In genomic region chr16:4938683-4939030, GRCh38 we compare ENCODE assay signal across 22 cellular contexts. TPM values are rescaled to one million over a fixed set of nuclear protein-coding genes. Genes with fewer than 3 reads are reported as not detected.
A peak's percentile ranks its signal among the peaks of the same experiment; 100 is the strongest.
DNase-seq lines count a peak whose midpoint lies in the region; ATAC-seq and TF ChIP-seq lines count a peak whose summit lies in the region.
"Had no signal": no experiment of that assay in that cellular context is flagged by ENCODE, and none has a peak within 500 bp of the region (broad histone marks: within the 10 kb centered on the region; RNA-seq: fewer than 3 reads in every experiment).

No MANE protein-coding gene starts in this region.

- peaks cover 32% of the 10 kb centered on the region for H3K79me2 ChIP-seq in mammary epithelial cell (ENCODE audit: insufficient read depth, low read length)

- no peak overlapping the region for H3K4me3 ChIP-seq in breast epithelium
- no peak overlapping the region for H3K4me3 ChIP-seq in mammary epithelial cell (replicated peaks in 1 of 3; ENCODE audit: insufficient read depth in 1 of 3, low read depth in 2 of 3, low read length in 3 of 3)
- no peak overlapping the region for H3K4me3 ChIP-seq in body of pancreas
- no peak overlapping the region for H3K4me3 ChIP-seq in fibroblast of the aortic adventitia (ENCODE audit: low read depth, low read length)
- no peak overlapping the region for H3K4me3 ChIP-seq in brain microvascular endothelial cell (ENCODE audit: low read depth, low read length)
- H3K4me3 ChIP-seq: BLaER1, SJCRH30 had no signal

- no peak overlapping the region for H3K4me3 Mint-ChIP-seq in type B pancreatic cell
- H3K4me3 Mint-ChIP-seq: CD8-positive, alpha-beta T cell had no signal

- peaks cover 21 to 26% of the 10 kb centered on the region in 2 donors for H3K4me1 ChIP-seq in breast epithelium
- peaks cover 41% of the 10 kb centered on the region for H3K4me1 ChIP-seq in mammary epithelial cell (ENCODE audit: insufficient read depth, low read length)
- H3K4me1 ChIP-seq in body of pancreas, result peaks cover 55% of the 10 kb centered on the region
- H3K4me1 ChIP-seq: BLaER1 had no signal

- H3K27me3 ChIP-seq in breast epithelium (no peaks in the 10 kb centered on the region), mammary epithelial cell (ENCODE audit: insufficient read depth, low read length) (no peaks in the 10 kb centered on the region), body of pancreas (no peaks in the 10 kb centered on the region), brain microvascular endothelial cell (replicated peaks) (peaks cover 31% of the 10 kb centered on the region)

- H3K27me3 Mint-ChIP-seq in type B pancreatic cell, result peaks cover 37% of the 10 kb centered on the region

- H3K27ac ChIP-seq in breast epithelium (peak overlapping the region; percentile 93 to 95), mammary epithelial cell (ENCODE audit: insufficient read depth, low read depth, low read length) (no peak overlapping the region), body of pancreas (peak overlapping the region in 3 of 4 donors; percentile 76 to 89 (median 86)), brain microvascular endothelial cell (no peak overlapping the region)
- H3K27ac ChIP-seq: 22Rv1, BLaER1, SJCRH30 had no signal

- H3K9ac ChIP-seq in mammary epithelial cell (ENCODE audit: insufficient read depth, low read length), result no peak overlapping the region
- H3K9ac ChIP-seq: BLaER1 had no signal

- H3K36me3 Mint-ChIP-seq in type B pancreatic cell, result no peaks in the 10 kb centered on the region
- H3K36me3 Mint-ChIP-seq: CD8-positive, alpha-beta T cell had no signal

- no peaks in the 10 kb centered on the region for H3K9me3 ChIP-seq in breast epithelium
- no peaks in the 10 kb centered on the region for H3K9me3 ChIP-seq in mammary epithelial cell (replicated peaks; ENCODE audit: insufficient read depth, low read length)
- no peaks in the 10 kb centered on the region for H3K9me3 ChIP-seq in body of pancreas
- H3K9me3 ChIP-seq: BLaER1, SJCRH30 had no signal

- intact Hi-C loops in breast epithelium (cut with DNase I; ENCODE audit: low total_unique reads) (no loop called here), mammary epithelial cell (cut with micrococcal nuclease) (no loop called here), body of pancreas (cut with DNase I) (loop anchor here (10.0 kb wide), 1 partner anchor 84 kb away; no protein-coding TSS in a partner anchor)

- H3K4me2 ChIP-seq in mammary epithelial cell (ENCODE audit: insufficient read depth, low read depth, low read length), result no peak overlapping the region
- H3K4me2 ChIP-seq: BLaER1 had no signal

- in situ Hi-C loops in mammary epithelial cell (cut with MboI; ENCODE audit: low sequenced_read_pairs in 2 of 2) (no loop called here), brain microvascular endothelial cell (cut with HindIII; ENCODE audit: low pct_ligation_motif_present, low sequenced_read_pairs) (no loop called here)

- no peak for ATAC-seq in body of pancreas
- no peak for ATAC-seq in HG02870 (IDR thresholded peaks at IDR 0.05; ENCODE audit: unreplicated experiment)
- ATAC-seq: CD8-positive, alpha-beta T cell had no signal

- TF ChIP-seq CTCF in breast epithelium (IDR thresholded peaks at IDR 0.05) (no peak), mammary epithelial cell (conservative IDR thresholded peaks at IDR 0.05 in 1 of 2, IDR thresholded peaks at IDR 0.05 in 1 of 2; ENCODE audit: extremely low read depth in 1 of 2, insufficient read depth in 1 of 2, low read depth in 1 of 2, low read length in 2 of 2) (no peak), body of pancreas (IDR thresholded peaks at IDR 0.05) (no peak), fibroblast of the aortic adventitia (IDR thresholded peaks at IDR 0.05; ENCODE audit: insufficient read depth, low read length) (no peak), type B pancreatic cell (conservative IDR thresholded peaks at IDR 0.05) (no peak), brain microvascular endothelial cell (IDR thresholded peaks at IDR 0.05; ENCODE audit: low read depth, low read length, missing control alignments) (no peak)

- TF ChIP-seq POLR2A in breast epithelium (IDR thresholded peaks at IDR 0.05) (no peak), body of pancreas (IDR thresholded peaks at IDR 0.05) (no peak)

- dilution Hi-C loops in mammary epithelial cell (cut with HindIII; ENCODE audit: low sequenced_read_pairs), result no loop called here

- 87% methylated on average over 5 of the region's 5 CpGs for WGBS in mammary epithelial cell (ENCODE audit: low coverage, missing lambda C conversion rate)
- WGBS in body of pancreas, 2 donors, result 74 to 84% methylated on average over 5 of the region's 5 CpGs

- DNase-seq in breast epithelium (ENCODE audit: low spot score in 2 of 2) (no peak), mammary epithelial cell (no peak), body of pancreas (no peak), fibroblast of the aortic adventitia (ENCODE audit: low read depth) (peak; percentile 50), type B pancreatic cell (ENCODE audit: extremely low spot score, unreplicated experiment) (no peak), brain microvascular endothelial cell (no peak), NCI-H1694 treated with DMSO at 0.1 percent for 48 hours (lab: John Stamatoyannopoulos, UW) (no peak)
- DNase-seq: CD8-positive, alpha-beta T cell; GDM1; GOT3; Kasumi-1; MM.1S; NCI-H1105; NCI-H1694; NCI-H2107; NCI-H345; NCI-H526; SJCRH30 had no signal

- no TSS peak for BruUV-seq in mammary epithelial cell (replicated peaks; lab: Mats Ljungman, UMichigan)

- H2AFZ ChIP-seq in mammary epithelial cell (ENCODE audit: low read depth, low read length), result no peak overlapping the region

- no peaks in the 10 kb centered on the region for H3K36me3 ChIP-seq in breast epithelium
- no peaks in the 10 kb centered on the region for H3K36me3 ChIP-seq in mammary epithelial cell (ENCODE audit: insufficient read depth, low read length)
- H3K36me3 ChIP-seq in body of pancreas (replicated peaks in 1 of 2; ENCODE audit: insufficient read depth in 1 of 2, low read depth in 2 of 2), result no peaks in the 10 kb centered on the region
- H3K36me3 ChIP-seq in brain microvascular endothelial cell (replicated peaks), result no peaks in the 10 kb centered on the region
- H3K36me3 ChIP-seq: BLaER1, SJCRH30 had no signal

- CTCF ChIA-PET in mammary epithelial cell (lab: Charles Lee; ENCODE audit: low non-redundant PET), result interaction anchor here (0.6 kb wide), 1 partner anchor 12 kb away, joined by 3 read pairs; no protein-coding TSS in a partner anchor

- H4K20me1 ChIP-seq in mammary epithelial cell (ENCODE audit: insufficient read depth, low read length), result no peaks in the 10 kb centered on the region

- peak overlapping the region; percentile 60 for H3K27ac Mint-ChIP-seq in type B pancreatic cell
- H3K27ac Mint-ChIP-seq: CD8-positive, alpha-beta T cell had no signal

- H3K4me1 Mint-ChIP-seq in type B pancreatic cell (ENCODE audit: unreplicated experiment), result peaks cover 14% of the 10 kb centered on the region

- no peaks in the 10 kb centered on the region for H3K9me3 Mint-ChIP-seq in type B pancreatic cell
- H3K9me3 Mint-ChIP-seq: CD8-positive, alpha-beta T cell had no signal

RNA-seq across cellular contexts. Expression of gene PPL, which starts 1.7 kb away (rescaled TPM):
- total RNA-seq in breast epithelium, result 100 to 1,000 TPM in 1 of 3 donors, 10 to 100 TPM in 2; 53.1 to 169 (median 97.5) TPM
- 10 to 100 TPM; 58.1 to 73.2 TPM for total RNA-seq in mammary epithelial cell
- 43.0 TPM for polyA plus RNA-seq in mammary epithelial cell
- polyA minus RNA-seq in mammary epithelial cell, result 138 TPM
- 10 to 100 TPM; 20.2 to 26.0 TPM for total RNA-seq in body of pancreas
- total RNA-seq in fibroblast of the aortic adventitia (ENCODE audit: low replicate concordance), result 53.9 and 57.9 TPM in 2 replicates
- 142 and 428 TPM in 2 replicates for total RNA-seq in type B pancreatic cell (ENCODE audit: low replicate concordance)
- total RNA-seq: CD8-positive, alpha-beta T cell; OCI-LY7 had no signal

RNA-seq across cellular contexts. Expression of gene SEC14L5, which starts 19.5 kb away (rescaled TPM):
- total RNA-seq in breast epithelium (1 to 10 TPM in 1 of 3 donors, under 1 TPM in 2; 0.33 to 1.3 (median 0.59) TPM), mammary epithelial cell (under 1 TPM in 1 of 2 donors, not detected in 1; under 0.01 TPM), body of pancreas (under 1 TPM in 1 of 2 donors, not detected in 1; 0.26 TPM), fibroblast of the aortic adventitia (ENCODE audit: low replicate concordance) (1.2 and 3.0 TPM in 2 replicates), type B pancreatic cell (ENCODE audit: low replicate concordance) (0.71 and 0.92 TPM in 2 replicates)
- 0.03 TPM for polyA plus RNA-seq in mammary epithelial cell
- not detected for polyA minus RNA-seq in mammary epithelial cell
- total RNA-seq: CD8-positive, alpha-beta T cell; OCI-LY7; SJCRH30 had no signal

Comparison
In these comparisons a context has a peak if more than half of its experiments do, and no peak if none do; other contexts are left out.
1. H3K27ac ChIP-seq: peak in breast epithelium (2 of 2) and body of pancreas (3 of 4); none in mammary epithelial cell (single experiment) and brain microvascular endothelial cell (single experiment).